Comparison of ENCODE assay signal across 3 cellular contexts in the genomic region with DNA sequence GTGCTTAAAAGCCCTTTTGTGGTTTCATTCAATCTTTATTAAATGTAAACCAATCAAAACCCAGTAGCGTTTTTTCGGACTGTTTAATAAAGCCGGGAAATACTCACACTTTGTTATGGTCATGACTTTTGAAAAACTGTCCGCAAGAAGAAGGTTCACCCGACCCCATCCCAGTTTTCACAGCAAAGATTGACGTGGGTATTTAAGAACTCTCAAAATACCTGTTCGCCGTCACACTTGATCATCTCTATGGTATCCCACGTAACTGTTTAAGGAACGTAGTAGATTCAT.
TF ChIP-seq lines count a peak whose summit lies in the region.

No MANE protein-coding gene starts in this region.

TF ChIP-seq in SK-N-SH, 30 proteins besides CTCF, POLR2A, EP300 and RAD21:
- TF ChIP-seq EZH2phosphoT487 (IDR thresholded peaks at IDR 0.05; ENCODE audit: borderline replicate concordance, low read depth) = no peak
- no peak for TF ChIP-seq JUND (IDR thresholded peaks at IDR 0.05)
- no peak for TF ChIP-seq CHD2 (IDR thresholded peaks at IDR 0.05; ENCODE audit: low read length, partially characterized antibody)

TF ChIP-seq in SK-N-SH treated with all-trans-retinoic acid at 6 μM for 48 hours, 23 proteins besides CTCF, POLR2A, EP300 and RAD21:
- TF ChIP-seq PPARA (CRISPR knock-in tag; IDR thresholded peaks at IDR 0.05; ENCODE audit: borderline replicate concordance) (no peak), ESRRG (CRISPR knock-in tag; IDR thresholded peaks at IDR 0.05) (no peak), BACH2 (CRISPR knock-in tag; IDR thresholded peaks at IDR 0.05; ENCODE audit: borderline replicate concordance) (no peak), ZNF565 (CRISPR knock-in tag; conservative IDR thresholded peaks at IDR 0.05; ENCODE audit: low read depth) (no peak), ZNF70 (CRISPR knock-in tag; IDR thresholded peaks at IDR 0.05) (no peak), ZNF8 (CRISPR knock-in tag; IDR thresholded peaks at IDR 0.05) (no peak), ZFP30 (CRISPR knock-in tag; IDR thresholded peaks at IDR 0.05) (no peak), PATZ1 (CRISPR knock-in tag; IDR thresholded peaks at IDR 0.05; ENCODE audit: borderline replicate concordance) (no peak), ZC3H10 (CRISPR knock-in tag; IDR thresholded peaks at IDR 0.05) (no peak), RARB (CRISPR knock-in tag; IDR thresholded peaks at IDR 0.05) (no peak), SNAI2 (CRISPR knock-in tag; IDR thresholded peaks at IDR 0.05) (no peak), CREB5 (CRISPR knock-in tag; IDR thresholded peaks at IDR 0.05; ENCODE audit: low read depth) (no peak), OSR1 (CRISPR knock-in tag; IDR thresholded peaks at IDR 0.05) (no peak), CSDC2 (CRISPR knock-in tag; IDR thresholded peaks at IDR 0.05) (no peak), TOX (CRISPR knock-in tag; IDR thresholded peaks at IDR 0.05; ENCODE audit: borderline replicate concordance) (no peak), ZFP3 (CRISPR knock-in tag; IDR thresholded peaks at IDR 0.05) (no peak), ARNTL (CRISPR knock-in tag; IDR thresholded peaks at IDR 0.05; ENCODE audit: borderline replicate concordance, low read depth) (no peak)
- TF ChIP-seq, protein P1, sequence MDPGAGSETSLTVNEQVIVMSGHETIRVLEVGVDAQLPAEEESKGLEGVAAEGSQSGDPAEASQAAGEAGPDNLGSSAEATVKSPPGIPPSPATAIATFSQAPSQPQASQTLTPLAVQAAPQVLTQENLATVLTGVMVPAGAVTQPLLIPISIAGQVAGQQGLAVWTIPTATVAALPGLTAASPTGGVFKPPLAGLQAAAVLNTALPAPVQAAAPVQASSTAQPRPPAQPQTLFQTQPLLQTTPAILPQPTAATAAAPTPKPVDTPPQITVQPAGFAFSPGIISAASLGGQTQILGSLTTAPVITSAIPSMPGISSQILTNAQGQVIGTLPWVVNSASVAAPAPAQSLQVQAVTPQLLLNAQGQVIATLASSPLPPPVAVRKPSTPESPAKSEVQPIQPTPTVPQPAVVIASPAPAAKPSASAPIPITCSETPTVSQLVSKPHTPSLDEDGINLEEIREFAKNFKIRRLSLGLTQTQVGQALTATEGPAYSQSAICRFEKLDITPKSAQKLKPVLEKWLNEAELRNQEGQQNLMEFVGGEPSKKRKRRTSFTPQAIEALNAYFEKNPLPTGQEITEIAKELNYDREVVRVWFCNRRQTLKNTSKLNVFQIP (CRISPR knock-in tag; IDR thresholded peaks at IDR 0.05; ENCODE audit: borderline replicate concordance, low read depth) = no peak
- TF ChIP-seq, protein P2, sequence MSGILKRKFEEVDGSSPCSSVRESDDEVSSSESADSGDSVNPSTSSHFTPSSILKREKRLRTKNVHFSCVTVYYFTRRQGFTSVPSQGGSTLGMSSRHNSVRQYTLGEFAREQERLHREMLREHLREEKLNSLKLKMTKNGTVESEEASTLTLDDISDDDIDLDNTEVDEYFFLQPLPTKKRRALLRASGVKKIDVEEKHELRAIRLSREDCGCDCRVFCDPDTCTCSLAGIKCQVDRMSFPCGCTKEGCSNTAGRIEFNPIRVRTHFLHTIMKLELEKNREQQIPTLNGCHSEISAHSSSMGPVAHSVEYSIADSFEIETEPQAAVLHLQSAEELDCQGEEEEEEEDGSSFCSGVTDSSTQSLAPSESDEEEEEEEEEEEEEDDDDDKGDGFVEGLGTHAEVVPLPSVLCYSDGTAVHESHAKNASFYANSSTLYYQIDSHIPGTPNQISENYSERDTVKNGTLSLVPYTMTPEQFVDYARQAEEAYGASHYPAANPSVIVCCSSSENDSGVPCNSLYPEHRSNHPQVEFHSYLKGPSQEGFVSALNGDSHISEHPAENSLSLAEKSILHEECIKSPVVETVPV (CRISPR knock-in tag; IDR thresholded peaks at IDR 0.05) = no peak
TF ChIP-seq in SK-N-SH treated with all-trans-retinoic acid at 6 μM for 48 hours: peak in this region for 0.

TF ChIP-seq in GM12878, 131 proteins besides CTCF, POLR2A, EP300 and RAD21:
- TF ChIP-seq EED (IDR thresholded peaks at IDR 0.05; ENCODE audit: low read depth) (no peak), SMAD5 (IDR thresholded peaks at IDR 0.05; ENCODE audit: low read depth) (no peak), WRNIP1 (IDR thresholded peaks at IDR 0.05; ENCODE audit: borderline replicate concordance, low read depth, low read length) (no peak), FOXM1 (IDR thresholded peaks at IDR 0.05; ENCODE audit: low read depth, low read length) (no peak), ZNF217 (IDR thresholded peaks at IDR 0.05) (no peak), NKRF (conservative IDR thresholded peaks at IDR 0.05) (no peak), PAX5 (IDR thresholded peaks at IDR 0.05; ENCODE audit: borderline replicate concordance, low read depth, low read length) (no peak), ATF3 (IDR thresholded peaks at IDR 0.05; ENCODE audit: borderline replicate concordance, extremely low read depth, low read depth, low read length) (no peak)
- TF ChIP-seq, protein P3, sequence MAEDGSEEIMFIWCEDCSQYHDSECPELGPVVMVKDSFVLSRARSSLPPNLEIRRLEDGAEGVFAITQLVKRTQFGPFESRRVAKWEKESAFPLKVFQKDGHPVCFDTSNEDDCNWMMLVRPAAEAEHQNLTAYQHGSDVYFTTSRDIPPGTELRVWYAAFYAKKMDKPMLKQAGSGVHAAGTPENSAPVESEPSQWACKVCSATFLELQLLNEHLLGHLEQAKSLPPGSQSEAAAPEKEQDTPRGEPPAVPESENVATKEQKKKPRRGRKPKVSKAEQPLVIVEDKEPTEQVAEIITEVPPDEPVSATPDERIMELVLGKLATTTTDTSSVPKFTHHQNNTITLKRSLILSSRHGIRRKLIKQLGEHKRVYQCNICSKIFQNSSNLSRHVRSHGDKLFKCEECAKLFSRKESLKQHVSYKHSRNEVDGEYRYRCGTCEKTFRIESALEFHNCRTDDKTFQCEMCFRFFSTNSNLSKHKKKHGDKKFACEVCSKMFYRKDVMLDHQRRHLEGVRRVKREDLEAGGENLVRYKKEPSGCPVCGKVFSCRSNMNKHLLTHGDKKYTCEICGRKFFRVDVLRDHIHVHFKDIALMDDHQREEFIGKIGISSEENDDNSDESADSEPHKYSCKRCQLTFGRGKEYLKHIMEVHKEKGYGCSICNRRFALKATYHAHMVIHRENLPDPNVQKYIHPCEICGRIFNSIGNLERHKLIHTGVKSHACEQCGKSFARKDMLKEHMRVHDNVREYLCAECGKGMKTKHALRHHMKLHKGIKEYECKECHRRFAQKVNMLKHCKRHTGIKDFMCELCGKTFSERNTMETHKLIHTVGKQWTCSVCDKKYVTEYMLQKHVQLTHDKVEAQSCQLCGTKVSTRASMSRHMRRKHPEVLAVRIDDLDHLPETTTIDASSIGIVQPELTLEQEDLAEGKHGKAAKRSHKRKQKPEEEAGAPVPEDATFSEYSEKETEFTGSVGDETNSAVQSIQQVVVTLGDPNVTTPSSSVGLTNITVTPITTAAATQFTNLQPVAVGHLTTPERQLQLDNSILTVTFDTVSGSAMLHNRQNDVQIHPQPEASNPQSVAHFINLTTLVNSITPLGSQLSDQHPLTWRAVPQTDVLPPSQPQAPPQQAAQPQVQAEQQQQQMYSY (CRISPR knock-in tag; IDR thresholded peaks at IDR 0.05) = no peak
